ENCODE assay signal across 11 cellular contexts in the genomic region with DNA sequence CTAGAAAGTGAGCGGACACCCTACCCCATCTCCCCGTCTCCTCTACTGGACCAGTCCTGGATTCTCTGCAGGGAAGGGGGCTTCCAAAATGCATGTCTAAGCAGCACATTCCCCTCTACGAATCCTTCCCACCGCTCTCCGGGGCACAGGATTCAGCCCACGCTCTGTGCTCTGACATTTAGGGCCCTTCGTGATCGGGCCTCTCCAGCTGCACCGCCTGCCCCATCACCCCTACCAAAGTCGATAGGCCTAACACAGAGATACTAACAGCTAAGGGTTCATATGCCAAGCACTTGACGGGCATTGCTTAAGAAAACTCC. TPM values are rescaled to one million over a fixed set of nuclear protein-coding genes. Genes with fewer than 3 reads are reported as not detected.
DNase-seq lines count a peak whose midpoint lies in the region; ATAC-seq and TF ChIP-seq lines count a peak whose summit lies in the region.
"Had no signal": no experiment of that assay in that cellular context is flagged by ENCODE, and none has a peak within 500 bp of the region (broad histone marks: within the 10 kb centered on the region; RNA-seq: fewer than 3 reads in every experiment).

No MANE protein-coding gene starts in this region.

- H3K4me1 ChIP-seq in SK-N-SH (ENCODE audit: control insufficient read depth in 1 of 2, insufficient read depth in 2 of 2, low read depth in 1 of 2, low read length in 1 of 2) (peaks cover 0 to 16% of the 10 kb centered on the region in 2 experiments; a peak in 1 of 4 replicates), iPS DF 6.9 (ENCODE audit: control insufficient read depth, insufficient read depth, low read length) (0 out of 2 replicates have a peak, but pooled peaks cover 3% of the 10 kb centered on the region), smooth muscle cell (ENCODE audit: low read depth) (peaks cover 8% of the 10 kb centered on the region)

- H3K27ac Mint-ChIP-seq in activated naive CD8-positive, alpha-beta T cell treated with anti-CD3 and anti-CD28 coated beads for 36 hours, result peak overlapping the region; percentile 13

- no peak for TF ChIP-seq EP300 in SK-N-SH (IDR thresholded peaks at IDR 0.05; ENCODE audit: borderline replicate concordance in 1 of 2, low read depth in 1 of 2, low read length in 1 of 2)

- CTCF ChIA-PET in SK-N-SH (lab: Yijun Ruan, JAX), result no interaction called here

- POLR2A ChIA-PET in SK-N-SH (lab: Yijun Ruan, JAX), result interaction anchor here (0.5 to 0.7 kb wide), 2 partner anchors 17 to 171 kb away, joined by 3 read pairs; a partner anchor contains a TSS

- peak overlapping the region; percentile 75; the same call in 1 of the 2 replicates for H3K9ac ChIP-seq in SK-N-SH
- H3K9ac ChIP-seq in smooth muscle cell (ENCODE audit: low read depth), result peak overlapping the region; percentile 53

- H3K9me3 ChIP-seq in SK-N-SH, result no peaks in the 10 kb centered on the region
- no peaks in the 10 kb centered on the region for H3K9me3 ChIP-seq in iPS DF 6.9 (ENCODE audit: control insufficient read depth, insufficient read depth, low read length)
- no peaks in the 10 kb centered on the region for H3K9me3 ChIP-seq in smooth muscle cell (replicated peaks; ENCODE audit: low read depth)

- peaks cover 3% of the 10 kb centered on the region for H3F3A ChIP-seq in SK-N-SH (replicated peaks; ENCODE audit: insufficient read depth)
- no peaks in the 10 kb centered on the region for H3F3A ChIP-seq in smooth muscle cell (ENCODE audit: low read depth)

- peaks cover under 1% of the 10 kb centered on the region; the same call in 1 of the 2 replicates for H3K79me2 ChIP-seq in SK-N-SH (ENCODE audit: insufficient read depth)
- H3K79me2 ChIP-seq in smooth muscle cell (ENCODE audit: low read depth), result peaks cover under 1% of the 10 kb centered on the region

- H3K36me3 ChIP-seq in SK-N-SH (replicated peaks in 1 of 2; ENCODE audit: control insufficient read depth in 1 of 2, insufficient read depth in 2 of 2, low read length in 1 of 2), result peaks cover 4 to 20% of the 10 kb centered on the region in 2 experiments
- peaks cover 2% of the 10 kb centered on the region; the same call in 1 of the 2 replicates for H3K36me3 ChIP-seq in iPS DF 6.9 (ENCODE audit: control insufficient read depth, insufficient read depth, low read length)
- no peaks in the 10 kb centered on the region for H3K36me3 ChIP-seq in smooth muscle cell (ENCODE audit: low read depth)

- H3K9me2 ChIP-seq in SK-N-SH, result no peaks in the 10 kb centered on the region

- H3K4me2 ChIP-seq in SK-N-SH (peak overlapping the region; percentile 98), smooth muscle cell (peak overlapping the region; percentile 91)

- TF ChIP-seq CTCF in SK-N-SH (IDR thresholded peaks at IDR 0.05) (no peak), smooth muscle cell (IDR thresholded peaks at IDR 0.05; ENCODE audit: borderline replicate concordance, insufficient read depth, poor library complexity, severe bottlenecking) (no peak)

- DNase-seq in SK-N-SH (no peak), iPS DF 6.9 (ENCODE audit: low read depth, low spot score) (no peak), smooth muscle cell (lab: John Stamatoyannopoulos, UW; ENCODE audit: unreplicated experiment) (no peak), LoVo (ENCODE audit: low spot score) (no peak)
- no peak for DNase-seq in activated naive CD8-positive, alpha-beta T cell treated with anti-CD3 and anti-CD28 coated beads for 36 hours
- DNase-seq: KBM-7; stimulated activated CD4-positive, alpha-beta T cell treated with anti-CD3 and anti-CD28 coated beads, Interleukin-1b, Interleukin-23, amount 100 ng/mL, for 48 hours had no signal

- peak overlapping the region; percentile 74 for H3K4me3 Mint-ChIP-seq in activated naive CD8-positive, alpha-beta T cell treated with anti-CD3 and anti-CD28 coated beads for 36 hours

- peaks cover 17% of the 10 kb centered on the region for H3K4me1 Mint-ChIP-seq in activated naive CD8-positive, alpha-beta T cell treated with anti-CD3 and anti-CD28 coated beads for 36 hours

- peaks cover 18% of the 10 kb centered on the region for H3K36me3 Mint-ChIP-seq in activated naive CD8-positive, alpha-beta T cell treated with anti-CD3 and anti-CD28 coated beads for 36 hours

- H3K27ac ChIP-seq in SK-N-SH (ENCODE audit: low read depth in 2 of 2, low read length in 1 of 2) (no peak overlapping the region), iPS DF 6.9 (ENCODE audit: low read length) (no peak overlapping the region), smooth muscle cell (ENCODE audit: low read depth) (no peak overlapping the region)
- H3K27ac ChIP-seq: 22Rv1 had no signal

- TF ChIP-seq RAD21 in SK-N-SH (IDR thresholded peaks at IDR 0.05; ENCODE audit: low read length), result no peak

- 94% methylated on average over 11 of the region's 11 CpGs for WGBS in SK-N-SH (ENCODE audit: low lambda C conversion rate)
- WGBS in iPS DF 6.9 (ENCODE audit: insufficient coverage, insufficient read length), result no CpG with 5 or more reads among the region's 11 CpGs
- WGBS in smooth muscle cell (ENCODE audit: low lambda C conversion rate), result 85% methylated on average over 11 of the region's 11 CpGs

- no peaks in the 10 kb centered on the region for H3K27me3 Mint-ChIP-seq in activated naive CD8-positive, alpha-beta T cell treated with anti-CD3 and anti-CD28 coated beads for 36 hours

- no peaks in the 10 kb centered on the region for H3K27me3 ChIP-seq in SK-N-SH (ENCODE audit: insufficient read depth)
- H3K27me3 ChIP-seq in iPS DF 6.9 (ENCODE audit: control insufficient read depth, insufficient read depth, low read length), result peaks cover 13% of the 10 kb centered on the region
- no peaks in the 10 kb centered on the region for H3K27me3 ChIP-seq in smooth muscle cell (ENCODE audit: low read depth)

- no peak overlapping the region for H2AFZ ChIP-seq in SK-N-SH (ENCODE audit: low read depth)
- peak overlapping the region; percentile 92 for H2AFZ ChIP-seq in smooth muscle cell (ENCODE audit: low read depth)

- H4K20me1 ChIP-seq in SK-N-SH (ENCODE audit: insufficient read depth) (no peaks in the 10 kb centered on the region), smooth muscle cell (ENCODE audit: low read depth) (no peaks in the 10 kb centered on the region)

- no peaks in the 10 kb centered on the region for H3K9me3 Mint-ChIP-seq in activated naive CD8-positive, alpha-beta T cell treated with anti-CD3 and anti-CD28 coated beads for 36 hours

- ATAC-seq in SK-N-SH treated with all-trans-retinoic acid at 6 μM for 48 hours (no peak), HG02798 (IDR thresholded peaks at IDR 0.05; ENCODE audit: poor library complexity, unreplicated experiment) (no peak), HG03097 (IDR thresholded peaks at IDR 0.05; ENCODE audit: low FRiP score, unreplicated experiment) (no peak)

- H3K4me3 ChIP-seq in SK-N-SH (ENCODE audit: low read depth in 2 of 2, low read length in 1 of 2), result peak overlapping the region; percentile 70 to 87
- H3K4me3 ChIP-seq in iPS DF 6.9 (ENCODE audit: low read length), result peak overlapping the region; percentile 93; the same call in 1 of the 2 replicates
- peak overlapping the region; percentile 85 for H3K4me3 ChIP-seq in smooth muscle cell

TF ChIP-seq in SK-N-SH, 30 proteins besides CTCF, POLR2A, EP300 and RAD21 (continues in another document):
- no peak for TF ChIP-seq RXRA (IDR thresholded peaks at IDR 0.05; ENCODE audit: borderline replicate concordance, low read depth)

TF ChIP-seq in SK-N-SH treated with all-trans-retinoic acid at 6 μM for 48 hours, 23 proteins besides CTCF, POLR2A, EP300 and RAD21 (continues in another document):
- TF ChIP-seq PPARA (CRISPR knock-in tag; IDR thresholded peaks at IDR 0.05; ENCODE audit: borderline replicate concordance), result no peak
- TF ChIP-seq ZFP30 (CRISPR knock-in tag; IDR thresholded peaks at IDR 0.05), result no peak
- TF ChIP-seq ISL1 (CRISPR knock-in tag; IDR thresholded peaks at IDR 0.05), result no peak
- no peak for TF ChIP-seq BACH2 (CRISPR knock-in tag; IDR thresholded peaks at IDR 0.05; ENCODE audit: borderline replicate concordance)
- no peak for TF ChIP-seq CSDC2 (CRISPR knock-in tag; IDR thresholded peaks at IDR 0.05)
- TF ChIP-seq ARNTL (CRISPR knock-in tag; IDR thresholded peaks at IDR 0.05; ENCODE audit: borderline replicate concordance, low read depth), result no peak

RNA-seq across cellular contexts. Expression of a gene that starts 1.2 kb away (rescaled TPM):
- polyA plus RNA-seq in SK-N-SH (2012; rRNA removed) (4.6 and 7.8 TPM in 2 replicates), smooth muscle cell (5.4 and 5.6 TPM in 2 replicates)
- polyA plus RNA-seq in SK-N-SH (2012; cell fraction: cytosol; rRNA removed), result 3.6 and 5.7 TPM in 2 replicates
- polyA plus RNA-seq in SK-N-SH (2012; cell fraction: nucleus; rRNA removed), result 27.9 and 49.3 TPM in 2 replicates
- 10 to 100 TPM in 1 of 2 experiments, 1 to 10 TPM in 1; 8.0 to 12.1 TPM for total RNA-seq in activated naive CD8-positive, alpha-beta T cell treated with anti-CD3 and anti-CD28 coated beads for 36 hours
- 9.5 and 10.7 TPM in 2 replicates for total RNA-seq in smooth muscle cell

RNA-seq across cellular contexts. Expression of a gene that starts 5.0 kb away (rescaled TPM):
- 100 and 127 TPM in 2 replicates for polyA plus RNA-seq in SK-N-SH (2012; rRNA removed)
- 75.8 and 102 TPM in 2 replicates for polyA plus RNA-seq in SK-N-SH (2012; cell fraction: cytosol; rRNA removed)
- 46.0 and 69.3 TPM in 2 replicates for polyA plus RNA-seq in SK-N-SH (2012; cell fraction: nucleus; rRNA removed)
- total RNA-seq in activated naive CD8-positive, alpha-beta T cell treated with anti-CD3 and anti-CD28 coated beads for 36 hours, result 10 to 100 TPM; 38.2 to 41.7 TPM
- 71.6 and 84.2 TPM in 2 replicates for total RNA-seq in smooth muscle cell
- polyA plus RNA-seq in smooth muscle cell, result 74.6 and 80.3 TPM in 2 replicates

RNA-seq across cellular contexts. Expression of a gene that starts 21.9 kb away (rescaled TPM):
- polyA plus RNA-seq in SK-N-SH (2012; rRNA removed) (158 and 161 TPM in 2 replicates), smooth muscle cell (27.9 and 52.4 TPM in 2 replicates)
- 134 and 136 TPM in 2 replicates for polyA plus RNA-seq in SK-N-SH (2012; cell fraction: cytosol; rRNA removed)
- 233 and 292 TPM in 2 replicates for polyA plus RNA-seq in SK-N-SH (2012; cell fraction: nucleus; rRNA removed)
- total RNA-seq in activated naive CD8-positive, alpha-beta T cell treated with anti-CD3 and anti-CD28 coated beads for 36 hours, result 100 to 1,000 TPM; 154 to 158 TPM
- 10.7 and 17.2 TPM in 2 replicates for total RNA-seq in smooth muscle cell

RNA-seq across cellular contexts. Expression of a gene that starts 22.0 kb away (rescaled TPM):
- polyA plus RNA-seq in SK-N-SH (2012; rRNA removed) (211 and 213 TPM in 2 replicates), smooth muscle cell (135 and 140 TPM in 2 replicates)
- 139 and 190 TPM in 2 replicates for polyA plus RNA-seq in SK-N-SH (2012; cell fraction: cytosol; rRNA removed)
- polyA plus RNA-seq in SK-N-SH (2012; cell fraction: nucleus; rRNA removed), result 57.7 and 81.8 TPM in 2 replicates
- total RNA-seq in activated naive CD8-positive, alpha-beta T cell treated with anti-CD3 and anti-CD28 coated beads for 36 hours, result 10 to 100 TPM; 94.0 to 94.5 TPM
- total RNA-seq in smooth muscle cell, result 94.5 and 108 TPM in 2 replicates

RNA-seq across cellular contexts. Expression of a gene that starts 49.8 kb away (rescaled TPM):
- polyA plus RNA-seq in SK-N-SH (2012; rRNA removed), result 85.9 and 91.2 TPM in 2 replicates
- polyA plus RNA-seq in SK-N-SH (2012; cell fraction: cytosol; rRNA removed), result 67.0 and 82.5 TPM in 2 replicates
- polyA plus RNA-seq in SK-N-SH (2012; cell fraction: nucleus; rRNA removed), result 37.1 and 45.6 TPM in 2 replicates
- 10 to 100 TPM; 53.4 to 57.7 TPM for total RNA-seq in activated naive CD8-positive, alpha-beta T cell treated with anti-CD3 and anti-CD28 coated beads for 36 hours
- 107 and 111 TPM in 2 replicates for total RNA-seq in smooth muscle cell
- polyA plus RNA-seq in smooth muscle cell, result 125 and 277 TPM in 2 replicates
